In the genomic region with DNA sequence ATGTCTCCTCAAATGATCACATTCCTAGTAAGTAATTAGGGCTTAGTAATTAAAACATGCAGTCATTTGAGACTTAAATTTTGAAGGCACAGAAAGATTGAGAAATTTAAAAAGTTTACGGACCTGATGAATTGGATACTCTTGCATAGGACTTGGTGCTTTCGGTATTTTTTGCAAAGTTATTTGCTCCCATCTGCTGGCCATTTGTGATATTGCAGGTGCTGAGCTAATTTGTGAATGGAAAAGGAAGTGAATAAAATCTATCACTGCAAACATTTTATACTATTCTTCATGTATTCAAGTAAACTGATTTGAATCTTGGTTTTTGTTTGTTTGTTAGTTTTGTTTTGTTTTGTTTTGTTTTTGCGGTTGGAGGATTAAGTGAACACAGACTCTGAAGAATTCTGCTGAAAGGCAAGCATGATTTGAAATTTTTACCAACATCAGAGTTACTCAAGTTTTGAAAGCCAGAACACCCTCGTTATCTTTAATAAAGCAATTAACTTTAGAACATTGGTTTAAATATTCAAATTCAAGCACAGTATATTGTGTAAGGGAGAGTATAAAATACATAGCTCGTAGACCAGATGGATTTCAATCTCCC, we compare ENCODE assay signal across 7 cellular contexts.
DNase-seq lines count a peak whose midpoint lies in the region; ATAC-seq and TF ChIP-seq lines count a peak whose summit lies in the region.

No MANE protein-coding gene starts in this region.

- H3K4me1 ChIP-seq in SK-N-SH (ENCODE audit: control insufficient read depth in 1 of 2, insufficient read depth in 2 of 2, low read depth in 1 of 2, low read length in 1 of 2), result no peaks in the 10 kb centered on the region; a peak in 1 of 4 replicates

- TF ChIP-seq CTCF in SK-N-SH (IDR thresholded peaks at IDR 0.05) (peak; percentile 83), MCF 10A (IDR thresholded peaks at IDR 0.05; ENCODE audit: unreplicated experiment) (peak; percentile 75)

- no peaks in the 10 kb centered on the region for H3K36me3 ChIP-seq in SK-N-SH (replicated peaks in 1 of 2; ENCODE audit: control insufficient read depth in 1 of 2, insufficient read depth in 2 of 2, low read length in 1 of 2)

- H3K27me3 Mint-ChIP-seq in MCF 10A (ENCODE audit: insufficient read depth, unreplicated experiment), result no peaks in the 10 kb centered on the region

- no peak overlapping the region for H3K9ac ChIP-seq in SK-N-SH

- no peaks in the 10 kb centered on the region for H3K9me3 Mint-ChIP-seq in MCF 10A (ENCODE audit: unreplicated experiment)

- H3K27ac ChIP-seq in SK-N-SH (ENCODE audit: low read depth in 2 of 2, low read length in 1 of 2), result no peak overlapping the region

- H3K27me3 ChIP-seq in SK-N-SH (ENCODE audit: insufficient read depth), result no peaks in the 10 kb centered on the region

- H3F3A ChIP-seq in SK-N-SH (replicated peaks; ENCODE audit: insufficient read depth), result no peaks in the 10 kb centered on the region

- 8% methylated on average over 5 of the region's 5 CpGs for WGBS in SK-N-SH (ENCODE audit: low lambda C conversion rate)

- H3K27ac Mint-ChIP-seq in MCF 10A (ENCODE audit: low read depth, unreplicated experiment), result no peak overlapping the region

- no peaks in the 10 kb centered on the region for H3K4me1 Mint-ChIP-seq in MCF 10A (ENCODE audit: insufficient read depth, unreplicated experiment)

- peak; percentile 49 for ATAC-seq in left colon
- ATAC-seq in HG03135 (IDR thresholded peaks at IDR 0.05; ENCODE audit: unreplicated experiment), result no peak

- intact Hi-C loops in MCF 10A (cut with micrococcal nuclease), result loop anchor here (2.0 kb wide), 1 partner anchor 1404 kb away; no protein-coding TSS in a partner anchor
- intact Hi-C loops in left colon (cut with DNase I, micrococcal nuclease), result loop anchor here in 1 of 2 donors (10.0 kb wide), 1 partner anchor 608 kb away; no protein-coding TSS in a partner anchor

- CTCF ChIA-PET in SK-N-SH (lab: Yijun Ruan, JAX), result interaction anchor here (0.5 to 4.8 kb wide), 45 partner anchors 11 to 1707 kb away, joined by 3 to 51 read pairs (median 4); no protein-coding TSS in a partner anchor
- CTCF ChIA-PET in MCF 10A (lab: Yijun Ruan, JAX), result interaction anchor here (0.7 to 2.8 kb wide), 10 partner anchors 10 to 754 kb away, joined by 3 to 23 read pairs (median 3); no protein-coding TSS in a partner anchor

- POLR2A ChIA-PET in SK-N-SH (lab: Yijun Ruan, JAX) (no interaction called here), MCF 10A (lab: Yijun Ruan, JAX) (interaction anchor here (0.9 kb wide), 1 partner anchor 627 kb away, joined by 3 read pairs; no protein-coding TSS in a partner anchor)

- TF ChIP-seq EP300 in Ishikawa (IDR thresholded peaks at IDR 0.05; ENCODE audit: borderline replicate concordance) (no peak), SK-N-SH (IDR thresholded peaks at IDR 0.05; ENCODE audit: borderline replicate concordance in 1 of 2, low read depth in 1 of 2, low read length in 1 of 2) (no peak)

- H3K36me3 Mint-ChIP-seq in MCF 10A (ENCODE audit: insufficient read depth, unreplicated experiment), result peaks cover 4% of the 10 kb centered on the region

- DNase-seq in G401 (ENCODE audit: low spot score) (peak; percentile 84), SK-N-SH (peak; percentile 36), MCF 10A (ENCODE audit: unreplicated experiment) (peak; percentile 56), left colon (peak in 1 of 2 donors; percentile 33)
- DNase-seq in stimulated activated CD4-positive, alpha-beta T cell treated with anti-CD3 and anti-CD28 coated beads, Interleukin-4, amount 100 ng/mL, for 4 hours, result peak; percentile 3 to 12

- no peak overlapping the region for H3K4me3 Mint-ChIP-seq in MCF 10A (ENCODE audit: unreplicated experiment)

- H2AFZ ChIP-seq in SK-N-SH (ENCODE audit: low read depth), result no peak overlapping the region

- H3K4me3 ChIP-seq in SK-N-SH (ENCODE audit: low read depth in 2 of 2, low read length in 1 of 2), result no peak overlapping the region; a peak in 1 of 4 replicates

- no peak overlapping the region for H3K4me2 ChIP-seq in SK-N-SH

- TF ChIP-seq RAD21 in Ishikawa (IDR thresholded peaks at IDR 0.05; ENCODE audit: low read depth) (peak; percentile 72), SK-N-SH (IDR thresholded peaks at IDR 0.05; ENCODE audit: low read length) (peak; percentile 91)

- no peaks in the 10 kb centered on the region for H4K20me1 ChIP-seq in SK-N-SH (ENCODE audit: insufficient read depth)

- no TSS peak for BruUV-seq in MCF 10A (replicated peaks; lab: Mats Ljungman, UMichigan)

- H3K9me3 ChIP-seq in SK-N-SH, result no peaks in the 10 kb centered on the region

- in situ Hi-C loops in G401 (cut with HindIII; ENCODE audit: low sequenced_read_pairs), result no loop called here

- no peaks in the 10 kb centered on the region for H3K9me2 ChIP-seq in SK-N-SH

- H3K79me2 ChIP-seq in SK-N-SH (ENCODE audit: insufficient read depth), result no peaks in the 10 kb centered on the region

TF ChIP-seq in Ishikawa, 13 proteins besides CTCF, POLR2A, EP300 and RAD21:
- TF ChIP-seq TEAD4 (IDR thresholded peaks at IDR 0.05) (no peak), ZBTB7A (IDR thresholded peaks at IDR 0.05; ENCODE audit: low read depth) (no peak), FOXM1 (IDR thresholded peaks at IDR 0.05; ENCODE audit: borderline replicate concordance, low read depth) (no peak), NFIC (IDR thresholded peaks at IDR 0.05) (no peak)
- TF ChIP-seq, protein P1, sequence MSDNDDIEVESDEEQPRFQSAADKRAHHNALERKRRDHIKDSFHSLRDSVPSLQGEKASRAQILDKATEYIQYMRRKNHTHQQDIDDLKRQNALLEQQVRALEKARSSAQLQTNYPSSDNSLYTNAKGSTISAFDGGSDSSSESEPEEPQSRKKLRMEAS (IDR thresholded peaks at IDR 0.05), result no peak
TF ChIP-seq in Ishikawa: peak in this region for 0.

TF ChIP-seq in SK-N-SH, 30 proteins besides CTCF, POLR2A, EP300 and RAD21:
- TF ChIP-seq, protein P2, sequence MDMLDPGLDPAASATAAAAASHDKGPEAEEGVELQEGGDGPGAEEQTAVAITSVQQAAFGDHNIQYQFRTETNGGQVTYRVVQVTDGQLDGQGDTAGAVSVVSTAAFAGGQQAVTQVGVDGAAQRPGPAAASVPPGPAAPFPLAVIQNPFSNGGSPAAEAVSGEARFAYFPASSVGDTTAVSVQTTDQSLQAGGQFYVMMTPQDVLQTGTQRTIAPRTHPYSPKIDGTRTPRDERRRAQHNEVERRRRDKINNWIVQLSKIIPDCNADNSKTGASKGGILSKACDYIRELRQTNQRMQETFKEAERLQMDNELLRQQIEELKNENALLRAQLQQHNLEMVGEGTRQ (IDR thresholded peaks at IDR 0.05; ENCODE audit: borderline replicate concordance, low read depth, low read length), result no peak
- TF ChIP-seq SMC3 (IDR thresholded peaks at IDR 0.05; ENCODE audit: low read depth, low read length) (peak; percentile 67), CHD2 (IDR thresholded peaks at IDR 0.05; ENCODE audit: low read length, partially characterized antibody) (no peak), TAF1 (IDR thresholded peaks at IDR 0.05; ENCODE audit: borderline replicate concordance, low read depth, low read length) (no peak)
- TF ChIP-seq, protein P3, sequence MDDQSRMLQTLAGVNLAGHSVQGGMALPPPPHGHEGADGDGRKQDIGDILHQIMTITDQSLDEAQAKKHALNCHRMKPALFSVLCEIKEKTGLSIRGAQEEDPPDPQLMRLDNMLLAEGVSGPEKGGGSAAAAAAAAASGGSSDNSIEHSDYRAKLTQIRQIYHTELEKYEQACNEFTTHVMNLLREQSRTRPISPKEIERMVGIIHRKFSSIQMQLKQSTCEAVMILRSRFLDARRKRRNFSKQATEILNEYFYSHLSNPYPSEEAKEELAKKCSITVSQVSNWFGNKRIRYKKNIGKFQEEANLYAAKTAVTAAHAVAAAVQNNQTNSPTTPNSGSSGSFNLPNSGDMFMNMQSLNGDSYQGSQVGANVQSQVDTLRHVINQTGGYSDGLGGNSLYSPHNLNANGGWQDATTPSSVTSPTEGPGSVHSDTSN (IDR thresholded peaks at IDR 0.05), result no peak
